7 cellular contexts compared by ENCODE assay signal in the genomic region with DNA sequence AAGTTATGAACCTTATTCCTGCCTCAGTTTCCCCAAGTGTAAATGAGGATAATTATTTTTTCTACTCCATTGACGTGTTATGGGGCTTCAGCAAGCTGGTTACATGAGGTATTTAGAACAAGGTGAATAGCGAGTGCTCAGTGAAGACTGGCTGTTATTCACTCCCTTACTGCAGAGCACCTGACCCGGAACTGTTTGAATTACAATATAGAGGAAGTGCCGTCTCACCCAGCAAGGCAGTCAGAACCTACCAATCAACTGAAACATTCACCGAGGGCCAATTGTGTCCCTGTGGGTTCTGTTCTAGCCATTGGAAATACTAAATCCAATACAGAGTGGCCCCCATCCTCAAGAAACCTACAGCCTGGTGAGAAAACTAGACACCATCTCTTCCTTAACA.
"Had no signal": no experiment of that assay in that cellular context is flagged by ENCODE, and none has a peak within 500 bp of the region (broad histone marks: within the 10 kb centered on the region; RNA-seq: fewer than 3 reads in every experiment).

No MANE protein-coding gene starts in this region.

- FAIRE-seq: H54, HepG2, HTR-8/SVneo had no signal

- DNase-seq: GOT3, HCEC 1CT, Kasumi-1, KG1 had no signal
